21 cellular contexts compared by ENCODE assay signal in the genomic region with DNA sequence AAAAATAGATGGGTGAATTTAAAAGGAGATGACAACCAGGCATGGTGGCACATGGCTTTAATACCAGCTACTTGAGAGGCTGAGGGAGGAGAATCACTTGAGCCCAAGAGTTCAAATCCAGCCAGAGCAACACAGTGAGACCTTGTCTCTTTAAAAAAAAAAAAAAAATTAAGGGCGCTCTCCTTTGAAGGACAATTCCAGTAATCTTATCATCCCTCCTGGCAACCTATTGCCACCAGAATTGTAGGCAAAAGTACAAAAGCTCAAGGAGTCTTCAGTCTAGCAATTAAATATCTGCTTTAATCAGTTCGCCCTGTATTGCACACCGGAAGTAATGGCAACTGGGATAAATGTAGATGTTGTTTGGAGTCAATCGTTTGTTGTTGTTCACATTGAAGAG. TPM values are rescaled to one million over a fixed set of nuclear protein-coding genes. Genes with fewer than 3 reads are reported as not detected.
A peak's percentile ranks its signal among the peaks of the same experiment; 100 is the strongest.
DNase-seq lines count a peak whose midpoint lies in the region; ATAC-seq and TF ChIP-seq lines count a peak whose summit lies in the region.
"Had no signal": no experiment of that assay in that cellular context is flagged by ENCODE, and none has a peak within 500 bp of the region (broad histone marks: within the 10 kb centered on the region; RNA-seq: fewer than 3 reads in every experiment).

No MANE protein-coding gene starts in this region.

- no peaks in the 10 kb centered on the region for H3K9me3 Mint-ChIP-seq in activated T-helper 2 cell treated with anti-CD3 and anti-CD28 coated beads, Interferon-gamma antibody, Interleukin-2, Interleukin-4, amounts not matched to agents 10 μg/mL and 5 μg/mL and 100 μg/mL, durations not matched to agents 14 hours and 24 hours and 36 hours
- H3K9me3 Mint-ChIP-seq: activated naive CD8-positive, alpha-beta T cell treated with anti-CD3 and anti-CD28 coated beads, Interleukin-2, amount 10 ng/mL, durations not matched to agents 7 days and 5 days; memory B cell; naive thymus-derived CD4-positive, alpha-beta T cell had no signal

- no peak for DNase-seq in A673 (ENCODE audit: low spot score)
- no peak for DNase-seq in SK-N-MC (ENCODE audit: low read depth, low spot score)
- peak; percentile 1 for DNase-seq in fibroblast of peridontal ligament (ENCODE audit: extremely low read depth)
- DNase-seq in NOMO-1 treated with DMSO at 0.1 percent for 48 hours (lab: John Stamatoyannopoulos, UW; ENCODE audit: unreplicated experiment), result no peak
- DNase-seq in psoas muscle, result no peak
- DNase-seq in NCI-H446 treated with DMSO at 0.1 percent for 48 hours (lab: John Stamatoyannopoulos, UW), result no peak
- no peak for DNase-seq in activated T-helper 2 cell treated with anti-CD3 and anti-CD28 coated beads, Interferon-gamma antibody, Interleukin-2, Interleukin-4, amounts not matched to agents 10 μg/mL and 5 μg/mL and 100 μg/mL, durations not matched to agents 14 hours and 24 hours and 36 hours (ENCODE audit: low spot score)
- DNase-seq: activated CD4-positive, alpha-beta T cell treated with anti-CD3 and anti-CD28 coated beads for 48 hours; activated CD8-positive, alpha-beta memory T cell treated with anti-CD3 and anti-CD28 coated beads, Interleukin-2, amount 10 ng/mL, durations not matched to agents 7 days and 5 days; activated naive CD8-positive, alpha-beta T cell treated with anti-CD3 and anti-CD28 coated beads, Interleukin-2, amount 10 ng/mL, durations not matched to agents 7 days and 5 days; cortex of kidney; foreskin fibroblast; naive thymus-derived CD4-positive, alpha-beta T cell; NCI-H1417 treated with DMSO at 0.1 percent for 48 hours; NCI-H2171; SHP77; stimulated activated naive CD8-positive, alpha-beta T cell treated with anti-CD3 and anti-CD28 coated beads, Interleukin-15, Interleukin-2, amounts not matched to agents 100 U/mL and 50 U/mL, for 24 hours had no signal

- TF ChIP-seq CTCF in A673 (conservative IDR thresholded peaks at IDR 0.05; ENCODE audit: low read depth, low read length) (no peak), psoas muscle (IDR thresholded peaks at IDR 0.05) (no peak)

- H3K4me1 ChIP-seq in A673 (ENCODE audit: insufficient read depth, low read length, poor library complexity, severe bottlenecking), result peaks cover 55% of the 10 kb centered on the region
- peaks cover 35% of the 10 kb centered on the region for H3K4me1 ChIP-seq in rectal smooth muscle tissue (ENCODE audit: control insufficient read depth, insufficient read depth, low read length)
- H3K4me1 ChIP-seq in psoas muscle, result peaks cover 81% of the 10 kb centered on the region

- POLR2A ChIA-PET in A673 (lab: Charles Lee; ENCODE audit: low non-redundant PET), result interaction anchor here (0.5 to 0.8 kb wide), 2 partner anchors 178 to 783 kb away, joined by 3 to 5 read pairs; partner anchors contain the start of gene MTREX

- intact Hi-C loops in A673 (cut with micrococcal nuclease; ENCODE audit: unreplicated experiment), result loop anchor here (2.0 kb wide), 1 partner anchor 130 kb away; no protein-coding TSS in a partner anchor
- intact Hi-C loops in psoas muscle (cut with DNase I), result no loop called here
- intact Hi-C loops in activated T-helper 2 cell treated with anti-CD3 and anti-CD28 coated beads, Interferon-gamma antibody, Interleukin-2, Interleukin-4, amounts not matched to agents 10 μg/mL and 5 μg/mL and 100 μg/mL, durations not matched to agents 14 hours and 24 hours and 36 hours (cut with micrococcal nuclease), result loop anchor here (10.0 kb wide), 1 partner anchor 90 kb away; no protein-coding TSS in a partner anchor

- H3K27me3 ChIP-seq in A673 (replicated peaks; ENCODE audit: insufficient read depth, low read depth, low read length, poor library complexity) (no peaks in the 10 kb centered on the region), rectal smooth muscle tissue (ENCODE audit: control insufficient read depth, insufficient read depth, low read length) (no peaks in the 10 kb centered on the region), psoas muscle (ENCODE audit: insufficient read depth in 3 of 3, low read length in 2 of 3) (no peaks in the 10 kb centered on the region)
- H3K27me3 ChIP-seq: BLaER1 treated with 17β-estradiol and CSF1 and Interleukin-3, amounts not matched to agents 10 nM and 100 nM; upper lobe of left lung had no signal

- 91 to 96% (median 92%) methylated on average over 4 of the region's 4 CpGs for WGBS in psoas muscle, 3 donors

- H3K4me1 Mint-ChIP-seq in activated T-helper 2 cell treated with anti-CD3 and anti-CD28 coated beads, Interferon-gamma antibody, Interleukin-2, Interleukin-4, amounts not matched to agents 10 μg/mL and 5 μg/mL and 100 μg/mL, durations not matched to agents 14 hours and 24 hours and 36 hours (ENCODE audit: low read depth), result peaks cover 34% of the 10 kb centered on the region

- H3K4me3 ChIP-seq in A673 (ENCODE audit: low read depth, low read length, poor library complexity, severe bottlenecking), result peak overlapping the region; percentile 71
- peak overlapping the region; percentile 98 for H3K4me3 ChIP-seq in SK-N-MC
- no peak overlapping the region for H3K4me3 ChIP-seq in rectal smooth muscle tissue (ENCODE audit: low read length)
- no peak overlapping the region for H3K4me3 ChIP-seq in psoas muscle

- H3K9me3 ChIP-seq in A673 (ENCODE audit: low read depth, low read length, poor library complexity, severe bottlenecking), result no peaks in the 10 kb centered on the region
- no peaks in the 10 kb centered on the region for H3K9me3 ChIP-seq in SK-N-MC (ENCODE audit: low read depth, low read length)
- H3K9me3 ChIP-seq in psoas muscle, result no peaks in the 10 kb centered on the region
- H3K9me3 ChIP-seq: upper lobe of left lung had no signal

- H3K27me3 Mint-ChIP-seq in activated T-helper 2 cell treated with anti-CD3 and anti-CD28 coated beads, Interferon-gamma antibody, Interleukin-2, Interleukin-4, amounts not matched to agents 10 μg/mL and 5 μg/mL and 100 μg/mL, durations not matched to agents 14 hours and 24 hours and 36 hours (ENCODE audit: low read depth), result no peaks in the 10 kb centered on the region
- H3K27me3 Mint-ChIP-seq: activated CD8-positive, alpha-beta memory T cell treated with anti-CD3 and anti-CD28 coated beads, Interleukin-2, amount 10 ng/mL, durations not matched to agents 7 days and 5 days; activated naive CD8-positive, alpha-beta T cell treated with anti-CD3 and anti-CD28 coated beads, Interleukin-2, amount 10 ng/mL, durations not matched to agents 7 days and 5 days; memory B cell; naive thymus-derived CD4-positive, alpha-beta T cell had no signal

- H3K27ac ChIP-seq in A673 (ENCODE audit: low read depth, low read length, poor library complexity, severe bottlenecking) (peak overlapping the region; percentile 96), SK-N-MC (no peak overlapping the region), rectal smooth muscle tissue (ENCODE audit: low read depth, low read length) (peak overlapping the region; percentile 69), psoas muscle (no peak overlapping the region)

- H3K9ac ChIP-seq in SK-N-MC (ENCODE audit: insufficient read length) (peak overlapping the region; percentile 98), rectal smooth muscle tissue (ENCODE audit: low read length) (no peak overlapping the region)

- H3K4me3 Mint-ChIP-seq in activated T-helper 2 cell treated with anti-CD3 and anti-CD28 coated beads, Interferon-gamma antibody, Interleukin-2, Interleukin-4, amounts not matched to agents 10 μg/mL and 5 μg/mL and 100 μg/mL, durations not matched to agents 14 hours and 24 hours and 36 hours (ENCODE audit: low read depth), result no peak overlapping the region
- H3K4me3 Mint-ChIP-seq: activated CD8-positive, alpha-beta memory T cell treated with anti-CD3 and anti-CD28 coated beads, Interleukin-2, amount 10 ng/mL, durations not matched to agents 7 days and 5 days; activated naive CD8-positive, alpha-beta T cell treated with anti-CD3 and anti-CD28 coated beads, Interleukin-2, amount 10 ng/mL, durations not matched to agents 7 days and 5 days; memory B cell had no signal

- H3K36me3 ChIP-seq in A673 (ENCODE audit: insufficient read depth, low read length, poor library complexity, severe bottlenecking) (peaks cover 66% of the 10 kb centered on the region), SK-N-MC (ENCODE audit: insufficient read depth, low read length) (peaks cover 95% of the 10 kb centered on the region), rectal smooth muscle tissue (ENCODE audit: control insufficient read depth, insufficient read depth, low read length) (no peaks in the 10 kb centered on the region), psoas muscle (ENCODE audit: insufficient read depth in 1 of 2, low read depth in 1 of 2) (no peaks in the 10 kb centered on the region)
- H3K36me3 ChIP-seq: upper lobe of left lung had no signal

- no TSS peak for BruUV-seq in A673 (replicated peaks; lab: Mats Ljungman, UMichigan)

- CTCF ChIA-PET in A673 (lab: Charles Lee), result interaction anchor here (0.7 kb wide), 1 partner anchor 371 kb away, joined by 3 read pairs; no protein-coding TSS in a partner anchor

- peaks cover 22% of the 10 kb centered on the region for H3K36me3 Mint-ChIP-seq in activated T-helper 2 cell treated with anti-CD3 and anti-CD28 coated beads, Interferon-gamma antibody, Interleukin-2, Interleukin-4, amounts not matched to agents 10 μg/mL and 5 μg/mL and 100 μg/mL, durations not matched to agents 14 hours and 24 hours and 36 hours (ENCODE audit: low read depth)

- ATAC-seq in psoas muscle, result no peak
- ATAC-seq: activated CD8-positive, alpha-beta memory T cell treated with anti-CD3 and anti-CD28 coated beads, Interleukin-2, amount 10 ng/mL, durations not matched to agents 7 days and 5 days; naive thymus-derived CD4-positive, alpha-beta T cell; stimulated activated naive CD8-positive, alpha-beta T cell treated with anti-CD3 and anti-CD28 coated beads, Interleukin-15, Interleukin-2, amounts not matched to agents 100 U/mL and 50 U/mL, for 24 hours had no signal

- no peak overlapping the region for H3K27ac Mint-ChIP-seq in activated T-helper 2 cell treated with anti-CD3 and anti-CD28 coated beads, Interferon-gamma antibody, Interleukin-2, Interleukin-4, amounts not matched to agents 10 μg/mL and 5 μg/mL and 100 μg/mL, durations not matched to agents 14 hours and 24 hours and 36 hours
- H3K27ac Mint-ChIP-seq: activated CD8-positive, alpha-beta memory T cell treated with anti-CD3 and anti-CD28 coated beads, Interleukin-2, amount 10 ng/mL, durations not matched to agents 7 days and 5 days; activated naive CD8-positive, alpha-beta T cell treated with anti-CD3 and anti-CD28 coated beads, Interleukin-2, amount 10 ng/mL, durations not matched to agents 7 days and 5 days; memory B cell had no signal

RNA-seq across cellular contexts. Expression of gene SNX18, which starts 7.7 kb away (rescaled TPM):
- 140 and 143 TPM in 2 replicates for total RNA-seq in A673 (2021)
- total RNA-seq in psoas muscle, result 10 to 100 TPM in 3 of 4 donors, 1 to 10 TPM in 1; 9.1 to 13.0 (median 10.7) TPM
- polyA plus RNA-seq in psoas muscle, result 1 to 10 TPM; 3.9 to 6.9 (median 4.5) TPM
- 13.3 and 13.4 TPM in 2 replicates for total RNA-seq in activated T-helper 2 cell treated with anti-CD3 and anti-CD28 coated beads, Interferon-gamma antibody, Interleukin-2, Interleukin-4, amounts not matched to agents 10 μg/mL and 5 μg/mL and 100 μg/mL, durations not matched to agents 14 hours and 24 hours and 36 hours

Comparison
In these comparisons a context has a peak if more than half of its experiments do, and no peak if none do; other contexts are left out.
1. H3K27ac ChIP-seq: peak in A673 (single experiment) and rectal smooth muscle tissue (single experiment); none in SK-N-MC (single experiment) and psoas muscle (single experiment).
2. H3K4me3 ChIP-seq: peak in A673 (single experiment) and SK-N-MC (single experiment); none in rectal smooth muscle tissue (single experiment) and psoas muscle (single experiment).
3. intact Hi-C loops: an anchor here in A673 (2.0 kb wide) and activated T-helper 2 cell treated with anti-CD3 and anti-CD28 coated beads, Interferon-gamma antibody, Interleukin-2, Interleukin-4, amounts not matched to agents 10 μg/mL and 5 μg/mL and 100 μg/mL, durations not matched to agents 14 hours and 24 hours and 36 hours (10.0 kb wide); none called in psoas muscle.